Comparison of ENCODE assay signal across 9 cellular contexts in genomic region chr1:175023922-175024242, GRCh38. TPM values are rescaled to one million over a fixed set of nuclear protein-coding genes. Genes with fewer than 3 reads are reported as not detected.
DNase-seq lines count a peak whose midpoint lies in the region; FAIRE-seq and TF ChIP-seq lines count a peak whose summit lies in the region.
"Not testable (repeated sequence)": the region's sequence is repeated elsewhere in the genome, so short reads cannot be mapped to it uniquely, and the experiment has no call there.
"Had no signal": no experiment of that assay in that cellular context is flagged by ENCODE, and none has a peak within 500 bp of the region (broad histone marks: within the 10 kb centered on the region; RNA-seq: fewer than 3 reads in every experiment).

No MANE protein-coding gene starts in this region.

- H3K79me1 ChIP-seq in mesendoderm (ENCODE audit: low read length): not testable (repeated sequence)

- no CpG with 5 or more reads among the region's 2 CpGs for WGBS in mesendoderm (ENCODE audit: extremely low coverage, insufficient coverage, low lambda C conversion rate)
- 94 to 97% methylated on average over 2 of the region's 2 CpGs for WGBS in sigmoid colon, 2 donors

- H3K9ac ChIP-seq in MM.1S (ENCODE audit: low read length) (peak overlapping the region; percentile 89), mesendoderm (ENCODE audit: low read length) (peak overlapping the region; percentile 70)

- POLR2A ChIA-PET in activated CD4-positive, alpha-beta T cell treated with anti-CD3 and anti-CD28 coated beads, Interleukin-2, amount 10 ng/mL, durations not matched to agents 7 days and 5 days (lab: Charles Lee): interaction anchor here (1.0 to 2.0 kb wide), 2 partner anchors 25 to 168 kb away, joined by 3 to 8 read pairs; partner anchors contain the start of gene CACYBP
- POLR2A ChIA-PET in MCF 10A (lab: Yijun Ruan, JAX): interaction anchor here (0.7 to 8.4 kb wide), 25 partner anchors 9 to 1219 kb away, joined by 3 to 331 read pairs (median 5); partner anchors contain the start of genes CACYBP and DARS2

- peak overlapping the region; percentile 23 for H2BK120ac ChIP-seq in mesendoderm (ENCODE audit: low read depth, low read length)

- peak overlapping the region; percentile 84 for H3K4me2 ChIP-seq in MM.1S (ENCODE audit: low read depth, low read length)
- peak overlapping the region; percentile 49 for H3K4me2 ChIP-seq in mesendoderm (ENCODE audit: low read length)

- H3K4me1 Mint-ChIP-seq in activated CD4-positive, alpha-beta T cell treated with anti-CD3 and anti-CD28 coated beads, Interleukin-2, amount 10 ng/mL, durations not matched to agents 7 days and 5 days: peaks cover 31% of the 10 kb centered on the region
- H3K4me1 Mint-ChIP-seq in MCF 10A (ENCODE audit: insufficient read depth, unreplicated experiment): peaks cover 20% of the 10 kb centered on the region

- H3F3A ChIP-seq in MM.1S (ENCODE audit: insufficient read depth, low read length): not testable (repeated sequence)

- peak overlapping the region; percentile 92 for H3K27ac Mint-ChIP-seq in activated CD4-positive, alpha-beta T cell treated with anti-CD3 and anti-CD28 coated beads, Interleukin-2, amount 10 ng/mL, durations not matched to agents 7 days and 5 days
- peak overlapping the region; percentile 77 for H3K27ac Mint-ChIP-seq in MCF 10A (ENCODE audit: low read depth, unreplicated experiment)

- CTCF ChIA-PET in activated CD4-positive, alpha-beta T cell treated with anti-CD3 and anti-CD28 coated beads, Interleukin-2, amount 10 ng/mL, durations not matched to agents 7 days and 5 days (lab: Charles Lee): interaction anchor here (1.0 to 2.1 kb wide), 5 partner anchors 9 to 131 kb away, joined by 3 to 12 read pairs (median 9); partner anchors contain the start of gene CACYBP
- CTCF ChIA-PET in MCF 10A (lab: Yijun Ruan, JAX): interaction anchor here (0.6 to 2.4 kb wide), 14 partner anchors 11 to 693 kb away, joined by 3 to 12 read pairs (median 4); no protein-coding TSS in a partner anchor

- not testable (repeated sequence) for H2BK15ac ChIP-seq in mesendoderm (replicated peaks; ENCODE audit: low read depth)

- peak; percentile 18 for FAIRE-seq in GM18507 (lab: Jason Lieb, UNC)

- H3K18ac ChIP-seq in mesendoderm (ENCODE audit: low read length): not testable (repeated sequence)

- not testable (repeated sequence) for TF ChIP-seq EP300 in sigmoid colon (IDR thresholded peaks at IDR 0.05)

- intact Hi-C loops in MCF 10A (cut with micrococcal nuclease): loop anchor here (1.0 kb wide), 1 partner anchor 25 kb away; the partner anchor contains the start of gene CACYBP
- intact Hi-C loops in sigmoid colon (cut with DNase I): loop anchor here (2.0 kb wide), 1 partner anchor 25 kb away; the partner anchor contains the start of gene CACYBP
- intact Hi-C loops in vagina (cut with DNase I): not testable (repeated sequence)

- not testable (repeated sequence) for DNase-seq in GM18507 (ENCODE audit: extremely low spot score, insufficient read length, low read depth); MM.1S; activated CD4-positive, alpha-beta T cell treated with anti-CD3 and anti-CD28 coated beads, Interleukin-2, amount 10 ng/mL, durations not matched to agents 7 days and 5 days; MCF 10A (ENCODE audit: unreplicated experiment); fibroblast of the aortic adventitia (ENCODE audit: low read depth); mesendoderm; sigmoid colon; vagina (ENCODE audit: extremely low spot score in 2 of 2)

- H2BK5ac ChIP-seq in mesendoderm (ENCODE audit: low read length): not testable (repeated sequence)

- peak overlapping the region; percentile 77 for H2AFZ ChIP-seq in MM.1S (ENCODE audit: low read length)

- H3K4me1 ChIP-seq in MM.1S (ENCODE audit: low read length); mesendoderm (ENCODE audit: control insufficient read depth, low read depth, low read length): not testable (repeated sequence)
- H3K4me1 ChIP-seq in sigmoid colon (peaks cover 0 to 14% (median 10%) of the 10 kb centered on the region in 4 donors), vagina (peaks cover 18% of the 10 kb centered on the region)

- not testable (repeated sequence) for TF ChIP-seq CTCF in MM.1S (IDR thresholded peaks at IDR 0.05; ENCODE audit: low read length); MCF 10A (IDR thresholded peaks at IDR 0.05; ENCODE audit: unreplicated experiment); fibroblast of the aortic adventitia (IDR thresholded peaks at IDR 0.05; ENCODE audit: insufficient read depth, low read length); sigmoid colon (IDR thresholded peaks at IDR 0.05); vagina (IDR thresholded peaks at IDR 0.05)

- H3K27me3 ChIP-seq in MM.1S (replicated peaks; ENCODE audit: insufficient read depth, low read length); mesendoderm (ENCODE audit: insufficient read depth, low read length, poor library complexity); sigmoid colon; vagina: not testable (repeated sequence)

- H3K4me3 ChIP-seq in MM.1S (ENCODE audit: low read length): peak overlapping the region; percentile 95
- peak overlapping the region; percentile 99 for H3K4me3 ChIP-seq in fibroblast of the aortic adventitia (ENCODE audit: low read depth, low read length)
- H3K4me3 ChIP-seq in mesendoderm (ENCODE audit: low read length): not testable (repeated sequence)
- H3K4me3 ChIP-seq in sigmoid colon: peak overlapping the region; percentile 81 to 90 (median 87)
- H3K4me3 ChIP-seq in vagina: peak overlapping the region; percentile 64 to 82

- H3K27ac ChIP-seq in MM.1S (ENCODE audit: low read length) (peak overlapping the region; percentile 58; the same call in 1 of the 2 replicates), sigmoid colon (peak overlapping the region; percentile 81 to 86 (median 85)), vagina (peak overlapping the region; percentile 89)
- not testable (repeated sequence) for H3K27ac ChIP-seq in mesendoderm (ENCODE audit: low read depth, low read length)

- H4K20me1 ChIP-seq in MM.1S (ENCODE audit: insufficient read depth, low read length): not testable (repeated sequence)

- H3K79me2 ChIP-seq in MM.1S (ENCODE audit: low read length): peaks cover 41% of the 10 kb centered on the region
- peaks cover 13% of the 10 kb centered on the region for H3K79me2 ChIP-seq in mesendoderm (ENCODE audit: control insufficient read depth, insufficient read depth, low read length)

- not testable (repeated sequence) for H3K27me3 Mint-ChIP-seq in activated CD4-positive, alpha-beta T cell treated with anti-CD3 and anti-CD28 coated beads, Interleukin-2, amount 10 ng/mL, durations not matched to agents 7 days and 5 days; MCF 10A (ENCODE audit: insufficient read depth, unreplicated experiment)

- not testable (repeated sequence) for H3K23ac ChIP-seq in mesendoderm (ENCODE audit: low read length)

- not testable (repeated sequence) for TF ChIP-seq POLR2A in sigmoid colon (IDR thresholded peaks at IDR 0.05); vagina (IDR thresholded peaks at IDR 0.05)

- H3K56ac ChIP-seq in mesendoderm (ENCODE audit: low read length): peak overlapping the region; percentile 82

- peak overlapping the region; percentile 99 for H4K8ac ChIP-seq in mesendoderm (ENCODE audit: low read depth, low read length)

- peak overlapping the region; percentile 89 for H4K5ac ChIP-seq in mesendoderm (ENCODE audit: low read length)

- H3K4ac ChIP-seq in mesendoderm (ENCODE audit: low read depth, low read length): peak overlapping the region; percentile 75

- H3K36me3 ChIP-seq in MM.1S (replicated peaks; ENCODE audit: insufficient read depth, low read length); mesendoderm (ENCODE audit: control insufficient read depth, insufficient read depth, low read length); vagina: not testable (repeated sequence)
- H3K36me3 ChIP-seq in sigmoid colon: peaks cover 0 to 12% (median 0%) of the 10 kb centered on the region in 4 donors

- not testable (repeated sequence) for H3K9me3 Mint-ChIP-seq in activated CD4-positive, alpha-beta T cell treated with anti-CD3 and anti-CD28 coated beads, Interleukin-2, amount 10 ng/mL, durations not matched to agents 7 days and 5 days; MCF 10A (ENCODE audit: unreplicated experiment)

- peaks cover 18% of the 10 kb centered on the region for H3K36me3 Mint-ChIP-seq in activated CD4-positive, alpha-beta T cell treated with anti-CD3 and anti-CD28 coated beads, Interleukin-2, amount 10 ng/mL, durations not matched to agents 7 days and 5 days (ENCODE audit: low read depth)
- peaks cover 17% of the 10 kb centered on the region for H3K36me3 Mint-ChIP-seq in MCF 10A (ENCODE audit: insufficient read depth, unreplicated experiment)

- H3K4me3 Mint-ChIP-seq in activated CD4-positive, alpha-beta T cell treated with anti-CD3 and anti-CD28 coated beads, Interleukin-2, amount 10 ng/mL, durations not matched to agents 7 days and 5 days: peak overlapping the region; percentile 89
- H3K4me3 Mint-ChIP-seq in MCF 10A (ENCODE audit: unreplicated experiment): peak overlapping the region; percentile 87

- not testable (repeated sequence) for H3K9me2 ChIP-seq in MM.1S (replicated peaks; ENCODE audit: insufficient read depth, low read length)

- TSS peak; percentile 99 for BruUV-seq in MCF 10A (replicated peaks; lab: Mats Ljungman, UMichigan)

- not testable (repeated sequence) for H3K9me3 ChIP-seq in MM.1S (replicated peaks; ENCODE audit: insufficient read depth, low read length); sigmoid colon; vagina

- H2AK5ac ChIP-seq in mesendoderm (ENCODE audit: low read length): not testable (repeated sequence)

RNA-seq across cellular contexts. Expression of gene MRPS14, which starts 0.7 kb away (rescaled TPM):
- total RNA-seq in activated CD4-positive, alpha-beta T cell treated with anti-CD3 and anti-CD28 coated beads, Interleukin-2, amount 10 ng/mL, durations not matched to agents 7 days and 5 days: 10 to 100 TPM; 34.5 to 34.6 TPM
- total RNA-seq in MCF 10A (2022) (36.3 and 40.6 TPM in 2 replicates), fibroblast of the aortic adventitia (ENCODE audit: low replicate concordance) (20.9 and 29.5 TPM in 2 replicates), sigmoid colon (10 to 100 TPM; 17.5 to 36.0 (median 24.3) TPM), vagina (14.7 TPM)
- polyA plus RNA-seq in mesendoderm (2013, experiment 1 of 2): 52.1 TPM
- 50.0 TPM for polyA plus RNA-seq in mesendoderm (2013, experiment 2 of 2)
- 10 to 100 TPM; 25.2 to 28.9 (median 28.7) TPM for polyA plus RNA-seq in sigmoid colon

RNA-seq across cellular contexts. Expression of gene CACYBP, which starts 24.1 kb away (rescaled TPM):
- 100 to 1,000 TPM; 198 to 207 TPM for total RNA-seq in activated CD4-positive, alpha-beta T cell treated with anti-CD3 and anti-CD28 coated beads, Interleukin-2, amount 10 ng/mL, durations not matched to agents 7 days and 5 days
- total RNA-seq in MCF 10A (2022): 169 and 205 TPM in 2 replicates
- 99.6 and 108 TPM in 2 replicates for total RNA-seq in fibroblast of the aortic adventitia (ENCODE audit: low replicate concordance)
- 113 TPM for polyA plus RNA-seq in mesendoderm (2013, experiment 1 of 2)
- 111 TPM for polyA plus RNA-seq in mesendoderm (2013, experiment 2 of 2)
- total RNA-seq in sigmoid colon: 100 to 1,000 TPM in 1 of 4 donors, 10 to 100 TPM in 3; 41.3 to 107 (median 85.7) TPM
- 10 to 100 TPM; 75.7 to 87.1 (median 77.2) TPM for polyA plus RNA-seq in sigmoid colon
- total RNA-seq in vagina: 60.9 TPM

RNA-seq across cellular contexts. Expression of gene TNN, which starts 43.8 kb away (rescaled TPM):
- total RNA-seq in activated CD4-positive, alpha-beta T cell treated with anti-CD3 and anti-CD28 coated beads, Interleukin-2, amount 10 ng/mL, durations not matched to agents 7 days and 5 days: not detected
- total RNA-seq in MCF 10A (2022) (not detected in 2 replicates), fibroblast of the aortic adventitia (ENCODE audit: low replicate concordance) (not detected in 2 replicates), sigmoid colon (under 1 TPM; 0.27 to 0.36 (median 0.30) TPM), vagina (not detected)
- 0.07 TPM for polyA plus RNA-seq in mesendoderm (2013, experiment 1 of 2)
- 0.07 TPM for polyA plus RNA-seq in mesendoderm (2013, experiment 2 of 2)
- polyA plus RNA-seq in sigmoid colon: under 1 TPM in 1 of 3 donors, not detected in 2; 0.03 TPM
- total RNA-seq: renal cortical epithelial cell had no signal
